In the genomic region with DNA sequence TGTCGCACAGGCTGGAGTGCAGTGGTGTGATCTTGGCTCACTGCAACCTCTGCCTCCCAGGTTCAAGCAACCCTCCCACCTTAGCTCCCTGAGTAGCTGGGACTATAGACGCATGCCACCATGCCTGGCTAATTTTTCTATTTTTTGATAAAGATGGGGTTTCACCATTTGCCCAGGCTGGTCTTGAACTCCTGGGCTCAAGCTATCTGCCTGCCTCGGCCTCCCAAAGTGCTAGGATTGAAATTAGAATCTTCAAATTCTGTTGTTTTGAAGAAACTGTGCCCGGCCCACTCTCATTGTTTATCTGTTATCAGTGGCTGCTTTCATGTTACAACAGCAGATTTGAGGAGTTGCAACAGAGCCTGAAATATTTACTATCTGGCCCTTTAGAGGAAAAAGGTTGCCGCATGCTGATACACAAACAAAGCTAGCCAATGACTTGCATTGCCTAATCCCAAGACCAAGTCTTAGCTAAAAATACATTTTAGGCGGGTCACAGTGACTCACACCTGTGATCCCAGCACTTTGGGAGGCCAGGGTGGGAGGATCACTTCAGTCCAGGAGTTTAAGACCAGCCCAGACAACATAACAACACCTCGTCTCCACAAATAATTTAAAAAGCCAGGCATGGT, we compare ENCODE assay signal across 15 cellular contexts. TPM values are rescaled to one million over a fixed set of nuclear protein-coding genes. Genes with fewer than 3 reads are reported as not detected.
DNase-seq lines count a peak whose midpoint lies in the region; ATAC-seq, FAIRE-seq and TF ChIP-seq lines count a peak whose summit lies in the region.
"Had no signal": no experiment of that assay in that cellular context is flagged by ENCODE, and none has a peak within 500 bp of the region (broad histone marks: within the 10 kb centered on the region; RNA-seq: fewer than 3 reads in every experiment).

No MANE protein-coding gene starts in this region.

- H3K36me3 ChIP-seq in PC-3 (ENCODE audit: low read depth, low read length) (no peaks in the 10 kb centered on the region), neutrophil (no peaks in the 10 kb centered on the region), suprapubic skin (no peaks in the 10 kb centered on the region)
- H3K36me3 ChIP-seq: sigmoid colon had no signal

- no peak overlapping the region for H3K4me3 ChIP-seq in PC-3 (ENCODE audit: low read length)
- no peak overlapping the region for H3K4me3 ChIP-seq in fibroblast of mammary gland (ENCODE audit: control insufficient read depth, low read depth, low read length)
- H3K4me3 ChIP-seq in neutrophil (ENCODE audit: low read depth in 1 of 2, low read length in 1 of 2), result no peak overlapping the region
- no peak overlapping the region for H3K4me3 ChIP-seq in suprapubic skin
- H3K4me3 ChIP-seq: heart left ventricle, sigmoid colon had no signal

- H3K9me2 ChIP-seq in PC-3 (replicated peaks; ENCODE audit: low read length), result no peaks in the 10 kb centered on the region

- H3K9me3 ChIP-seq in PC-3 (ENCODE audit: low read length) (no peaks in the 10 kb centered on the region), neutrophil (no peaks in the 10 kb centered on the region), suprapubic skin (no peaks in the 10 kb centered on the region)
- H3K9me3 ChIP-seq: heart left ventricle, sigmoid colon had no signal

- 92% methylated on average over 7 of the region's 7 CpGs for WGBS in suprapubic skin

- H3F3A ChIP-seq in PC-3 (ENCODE audit: low read length, unreplicated experiment), result no peaks in the 10 kb centered on the region

- H3K4me1 ChIP-seq in PC-3 (ENCODE audit: insufficient read depth, low read length) (0 out of 2 replicates have a peak, but pooled peaks cover 3% of the 10 kb centered on the region), neutrophil (ENCODE audit: control insufficient read depth in 1 of 2, insufficient read depth in 1 of 2, low read depth in 1 of 2, low read length in 1 of 2) (peaks cover 17 to 19% of the 10 kb centered on the region in 2 experiments), suprapubic skin (no peaks in the 10 kb centered on the region)
- H3K4me1 ChIP-seq: sigmoid colon had no signal

- TF ChIP-seq CTCF in PC-3 (conservative IDR thresholded peaks at IDR 0.05; ENCODE audit: low read depth, low read length) (no peak), fibroblast of mammary gland (conservative IDR thresholded peaks at IDR 0.05; ENCODE audit: control insufficient read depth, insufficient read depth, low read depth, low read length) (no peak), neutrophil (IDR thresholded peaks at IDR 0.05) (no peak), suprapubic skin (IDR thresholded peaks at IDR 0.05) (no peak)

- H3K27me3 ChIP-seq in PC-3 (ENCODE audit: low read length), result no peaks in the 10 kb centered on the region
- H3K27me3 ChIP-seq in neutrophil, result no peaks in the 10 kb centered on the region
- no peaks in the 10 kb centered on the region for H3K27me3 ChIP-seq in suprapubic skin
- H3K27me3 ChIP-seq: heart left ventricle, sigmoid colon had no signal

- DNase-seq in H54 (ENCODE audit: insufficient read length, low spot score), result peak; percentile 12
- peak; percentile 29 for DNase-seq in PC-3
- peak; percentile 56 for DNase-seq in fibroblast of mammary gland (ENCODE audit: low read depth)
- DNase-seq in NCI-H1105 (lab: John Stamatoyannopoulos, UW), result no peak
- DNase-seq in suprapubic skin (ENCODE audit: low spot score in 2 of 2), result no peak
- DNase-seq: activated effector memory CD4-positive, alpha-beta T cell treated with Interleukin-2 at 50 U/mL for 16 hours; anterior cingulate cortex; H7; heart left ventricle; nucleus accumbens; sigmoid colon had no signal

- BruUV-seq in PC-3 (replicated peaks; lab: Mats Ljungman, UMichigan), result no TSS peak

- intact Hi-C loops in PC-3 (cut with micrococcal nuclease), result no loop called here

- POLR2A ChIA-PET in PC-3 (lab: Charles Lee; ENCODE audit: unreplicated experiment), result interaction anchor here (0.6 kb wide), 1 partner anchor 136 kb away, joined by 5 read pairs; no protein-coding TSS in a partner anchor

- H4K20me1 ChIP-seq in PC-3 (ENCODE audit: low read length), result no peaks in the 10 kb centered on the region

- peak; percentile 81 for FAIRE-seq in H54 (lab: Jason Lieb, UNC)

- ATAC-seq in PC-3 (no peak), GM19452 (IDR thresholded peaks at IDR 0.05; ENCODE audit: unreplicated experiment) (no peak), GM21423 (IDR thresholded peaks at IDR 0.05; ENCODE audit: unreplicated experiment) (no peak)
- ATAC-seq: heart left ventricle had no signal

- H3K9ac ChIP-seq in PC-3 (ENCODE audit: low read length), result no peak overlapping the region

- TF ChIP-seq POLR2A in H54 (IDR thresholded peaks at IDR 0.05; ENCODE audit: low read depth, low read length) (no peak), suprapubic skin (IDR thresholded peaks at IDR 0.05) (no peak)

- no peak overlapping the region for H3K27ac ChIP-seq in PC-3 (ENCODE audit: low read length)
- peak overlapping the region; percentile 20 for H3K27ac ChIP-seq in neutrophil
- no peak overlapping the region for H3K27ac ChIP-seq in suprapubic skin
- H3K27ac ChIP-seq: epithelial cell of prostate, heart left ventricle, sigmoid colon had no signal

- TF ChIP-seq EP300 in suprapubic skin (IDR thresholded peaks at IDR 0.05), result no peak

- H2AFZ ChIP-seq in PC-3 (ENCODE audit: low read length), result no peak overlapping the region

- H3K79me2 ChIP-seq in PC-3 (ENCODE audit: low read length), result no peaks in the 10 kb centered on the region

- no peak overlapping the region for H3K4me2 ChIP-seq in PC-3 (ENCODE audit: low read length)

- CTCF ChIA-PET in PC-3 (lab: Charles Lee), result no interaction called here

RNA-seq across cellular contexts. Expression of gene PPP4R2, which starts 43.2 kb away (rescaled TPM):
- 40.5 and 62.7 TPM in 2 replicates for total RNA-seq in PC-3 (2014; rRNA removed)
- 10 to 100 TPM; 24.4 to 46.3 (median 36.6) TPM for total RNA-seq in suprapubic skin

Comparison
In these comparisons a context has a peak if more than half of its experiments do, and no peak if none do; other contexts are left out.
1. DNase-seq: peak in H54 (single experiment), PC-3 (single experiment) and fibroblast of mammary gland (single experiment); none in NCI-H1105 (single experiment) and suprapubic skin (0 of 2).